ENCODE assay signal across 26 cellular contexts in the genomic region with DNA sequence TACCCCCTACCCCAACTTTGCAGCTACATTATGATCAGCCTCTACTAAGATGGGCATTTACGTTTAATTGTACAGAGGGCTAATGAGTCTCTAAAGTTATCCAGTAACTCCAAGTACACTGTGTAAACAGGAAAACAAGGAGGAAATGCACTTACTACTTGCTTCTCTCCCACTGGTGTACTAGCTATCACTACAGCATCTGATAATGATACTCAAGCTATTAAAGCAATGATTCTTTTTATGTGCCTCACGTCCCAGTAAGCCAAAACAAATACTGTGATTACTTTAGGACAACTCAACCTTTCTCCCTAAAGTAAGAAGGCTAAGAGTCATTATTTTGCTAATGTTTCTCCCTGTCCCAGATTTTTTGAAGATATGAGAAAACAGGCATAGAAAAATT.
DNase-seq lines count a peak whose midpoint lies in the region; ATAC-seq, FAIRE-seq and TF ChIP-seq lines count a peak whose summit lies in the region.
"Had no signal": no experiment of that assay in that cellular context is flagged by ENCODE, and none has a peak within 500 bp of the region (broad histone marks: within the 10 kb centered on the region; RNA-seq: fewer than 3 reads in every experiment).

No MANE protein-coding gene starts in this region.

- FAIRE-seq in HTR-8/SVneo (lab: Jason Lieb, UNC): peak; percentile 75
- FAIRE-seq: A204.1, D721Med, GM12891, GM18507, H54 had no signal

- H3K27ac ChIP-seq in 22Rv1 (peak overlapping the region; percentile 24; the same call in 1 of the 2 replicates), VCaP (peak overlapping the region; percentile 67)
- H3K27ac ChIP-seq: BLaER1 treated with 17β-estradiol and CSF1 and Interleukin-3, amounts not matched to agents 10 nM and 100 nM had no signal

- DNase-seq in HTR-8/SVneo (ENCODE audit: insufficient read length, low spot score): no peak
- DNase-seq in mucosa of descending colon: no peak
- no peak for DNase-seq in mesothelial cell of epicardium (ENCODE audit: low spot score in 2 of 2, unreplicated experiment in 2 of 2)
- DNase-seq in activated T-helper 2 cell treated with anti-CD3 and anti-CD28 coated beads, Interferon-gamma antibody, Interleukin-2, Interleukin-4, amounts not matched to agents 10 μg/mL and 5 μg/mL and 100 μg/mL, durations not matched to agents 14 hours and 24 hours and 36 hours (ENCODE audit: low spot score): no peak
- DNase-seq in type B pancreatic cell (ENCODE audit: extremely low spot score, unreplicated experiment): no peak
- DNase-seq: AML-193; BE2C; CD4-positive, alpha-beta T cell; CD8-positive, alpha-beta memory T cell; DMS 273 treated with DMSO at 0.1 percent for 48 hours; DMS79; EL; GDM1; GOT3; HFFc6 had no signal

- no peaks in the 10 kb centered on the region for H3K36me3 ChIP-seq in mucosa of descending colon (ENCODE audit: low read depth)
- H3K36me3 ChIP-seq: BE2C; BLaER1 treated with 17β-estradiol and CSF1 and Interleukin-3, amounts not matched to agents 10 nM and 100 nM; HAP-1 had no signal

- peaks cover 42% of the 10 kb centered on the region for H3K27me3 Mint-ChIP-seq in mesothelial cell of epicardium (ENCODE audit: low read depth)
- H3K27me3 Mint-ChIP-seq in activated T-helper 2 cell treated with anti-CD3 and anti-CD28 coated beads, Interferon-gamma antibody, Interleukin-2, Interleukin-4, amounts not matched to agents 10 μg/mL and 5 μg/mL and 100 μg/mL, durations not matched to agents 14 hours and 24 hours and 36 hours (ENCODE audit: low read depth): no peaks in the 10 kb centered on the region
- H3K27me3 Mint-ChIP-seq in type B pancreatic cell: no peaks in the 10 kb centered on the region

- peaks cover 6% of the 10 kb centered on the region for H3K4me1 ChIP-seq in mucosa of descending colon (ENCODE audit: low read depth)
- H3K4me1 ChIP-seq: BE2C, HAP-1 had no signal

- peaks cover 13% of the 10 kb centered on the region for H3K9me3 Mint-ChIP-seq in mesothelial cell of epicardium
- no peaks in the 10 kb centered on the region for H3K9me3 Mint-ChIP-seq in activated T-helper 2 cell treated with anti-CD3 and anti-CD28 coated beads, Interferon-gamma antibody, Interleukin-2, Interleukin-4, amounts not matched to agents 10 μg/mL and 5 μg/mL and 100 μg/mL, durations not matched to agents 14 hours and 24 hours and 36 hours
- H3K9me3 Mint-ChIP-seq in type B pancreatic cell: no peaks in the 10 kb centered on the region

- ATAC-seq in mucosa of descending colon (peak; percentile 43), GM18517 (IDR thresholded peaks at IDR 0.05; ENCODE audit: unreplicated experiment) (no peak)

- no peaks in the 10 kb centered on the region for H3K9me3 ChIP-seq in mucosa of descending colon
- H3K9me3 ChIP-seq: BE2C, HAP-1 had no signal

- no peak overlapping the region for H3K4me3 Mint-ChIP-seq in mesothelial cell of epicardium
- H3K4me3 Mint-ChIP-seq in activated T-helper 2 cell treated with anti-CD3 and anti-CD28 coated beads, Interferon-gamma antibody, Interleukin-2, Interleukin-4, amounts not matched to agents 10 μg/mL and 5 μg/mL and 100 μg/mL, durations not matched to agents 14 hours and 24 hours and 36 hours (ENCODE audit: low read depth): no peak overlapping the region
- no peak overlapping the region for H3K4me3 Mint-ChIP-seq in type B pancreatic cell
- H3K4me3 Mint-ChIP-seq: CD14-positive monocyte; CD4-positive, alpha-beta T cell; CD8-positive, alpha-beta memory T cell; HFFc6 had no signal

- H3K4me1 Mint-ChIP-seq in mesothelial cell of epicardium: no peaks in the 10 kb centered on the region
- H3K4me1 Mint-ChIP-seq in activated T-helper 2 cell treated with anti-CD3 and anti-CD28 coated beads, Interferon-gamma antibody, Interleukin-2, Interleukin-4, amounts not matched to agents 10 μg/mL and 5 μg/mL and 100 μg/mL, durations not matched to agents 14 hours and 24 hours and 36 hours (ENCODE audit: low read depth): no peaks in the 10 kb centered on the region
- no peaks in the 10 kb centered on the region for H3K4me1 Mint-ChIP-seq in type B pancreatic cell (ENCODE audit: unreplicated experiment)
- H3K4me1 Mint-ChIP-seq: CD8-positive, alpha-beta memory T cell had no signal

- H3K36me3 Mint-ChIP-seq in mesothelial cell of epicardium (no peaks in the 10 kb centered on the region), type B pancreatic cell (no peaks in the 10 kb centered on the region)
- no peaks in the 10 kb centered on the region for H3K36me3 Mint-ChIP-seq in activated T-helper 2 cell treated with anti-CD3 and anti-CD28 coated beads, Interferon-gamma antibody, Interleukin-2, Interleukin-4, amounts not matched to agents 10 μg/mL and 5 μg/mL and 100 μg/mL, durations not matched to agents 14 hours and 24 hours and 36 hours (ENCODE audit: low read depth)
- H3K36me3 Mint-ChIP-seq: CD8-positive, alpha-beta memory T cell had no signal

- intact Hi-C loops in mucosa of descending colon (cut with DNase I, micrococcal nuclease): no loop called here
- intact Hi-C loops in activated T-helper 2 cell treated with anti-CD3 and anti-CD28 coated beads, Interferon-gamma antibody, Interleukin-2, Interleukin-4, amounts not matched to agents 10 μg/mL and 5 μg/mL and 100 μg/mL, durations not matched to agents 14 hours and 24 hours and 36 hours (cut with micrococcal nuclease): no loop called here

- H3K27ac Mint-ChIP-seq in mesothelial cell of epicardium (no peak overlapping the region), type B pancreatic cell (no peak overlapping the region)
- H3K27ac Mint-ChIP-seq in activated T-helper 2 cell treated with anti-CD3 and anti-CD28 coated beads, Interferon-gamma antibody, Interleukin-2, Interleukin-4, amounts not matched to agents 10 μg/mL and 5 μg/mL and 100 μg/mL, durations not matched to agents 14 hours and 24 hours and 36 hours: no peak overlapping the region
- H3K27ac Mint-ChIP-seq: CD4-positive, alpha-beta T cell; CD8-positive, alpha-beta memory T cell; HFFc6 had no signal

- TF ChIP-seq CTCF in 22Rv1 (IDR thresholded peaks at IDR 0.05): no peak
- TF ChIP-seq CTCF in VCaP (conservative IDR thresholded peaks at IDR 0.05): no peak
- no peak for TF ChIP-seq CTCF in mucosa of descending colon (IDR thresholded peaks at IDR 0.05)
- TF ChIP-seq CTCF in mesothelial cell of epicardium (IDR thresholded peaks at IDR 0.05; ENCODE audit: unreplicated experiment): no peak
- TF ChIP-seq CTCF in type B pancreatic cell (conservative IDR thresholded peaks at IDR 0.05): no peak

- H3K4me3 ChIP-seq in mucosa of descending colon: no peak overlapping the region
- H3K4me3 ChIP-seq: BLaER1 treated with 17β-estradiol and CSF1 and Interleukin-3, amounts not matched to agents 10 nM and 100 nM; HAP-1 had no signal
